ENCODE assay signal across 1 cellular context in the genomic region with DNA sequence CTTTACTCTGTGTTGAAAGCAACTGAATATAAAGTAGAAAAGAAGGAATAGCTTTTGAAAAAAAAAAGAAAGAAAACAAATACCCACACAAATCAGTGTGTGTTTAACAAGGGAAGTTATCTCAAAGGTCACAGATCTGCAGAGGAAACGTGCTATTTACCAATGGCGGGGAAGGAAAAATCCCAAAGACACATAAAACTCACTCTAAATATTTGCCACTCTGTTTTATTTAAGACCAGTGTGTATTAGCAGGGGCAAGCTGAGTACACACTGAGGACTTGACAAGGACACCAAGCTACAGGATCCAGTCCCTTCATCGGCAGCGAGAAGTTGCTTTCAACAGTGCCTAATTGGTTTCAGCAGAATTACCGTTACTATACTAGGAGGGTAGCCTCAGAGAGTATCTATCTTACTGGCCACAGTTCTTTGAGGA.
A peak's percentile ranks its signal among the peaks of the same experiment; 100 is the strongest.
TF ChIP-seq lines count a peak whose summit lies in the region.

No MANE protein-coding gene starts in this region.

TF ChIP-seq in HepG2, 621 proteins besides CTCF, POLR2A, EP300 and RAD21 (continued from another document and continues in another):
- TF ChIP-seq ZNF512 (CRISPR knock-in tag; IDR thresholded peaks at IDR 0.05) (no peak), KLF12 (CRISPR knock-in tag; IDR thresholded peaks at IDR 0.05; ENCODE audit: borderline replicate concordance) (peak; percentile 75; the same call in 1 of the 2 replicates), ZNF670 (CRISPR knock-in tag; IDR thresholded peaks at IDR 0.05; ENCODE audit: borderline replicate concordance) (0 out of 2 replicates have a peak, but pooled peaks have one; percentile 65), FOXJ3 (CRISPR knock-in tag; IDR thresholded peaks at IDR 0.05; ENCODE audit: borderline replicate concordance) (peak; percentile 99), FOXM1 (CRISPR knock-in tag; IDR thresholded peaks at IDR 0.05) (no peak), NCOR1 (IDR thresholded peaks at IDR 0.05; ENCODE audit: borderline replicate concordance, low read length) (peak; percentile 78), ZNF572 (CRISPR knock-in tag; IDR thresholded peaks at IDR 0.05) (no peak), GATA4 (IDR thresholded peaks at IDR 0.05; ENCODE audit: borderline replicate concordance, low read depth) (peak; percentile 99), ZNF124 (CRISPR knock-in tag; IDR thresholded peaks at IDR 0.05) (peak; percentile 68; the same call in 1 of the 2 replicates), HOXA3 (CRISPR knock-in tag; IDR thresholded peaks at IDR 0.05) (peak; percentile 74), ZZZ3 (CRISPR knock-in tag; IDR thresholded peaks at IDR 0.05; ENCODE audit: borderline replicate concordance) (no peak), CCDC6 (CRISPR knock-in tag; IDR thresholded peaks at IDR 0.05) (no peak; the same call in 1 of the 2 replicates), MAFK (conservative IDR thresholded peaks at IDR 0.05 in 1 of 2, IDR thresholded peaks at IDR 0.05 in 1 of 2; ENCODE audit: low read length in 2 of 2) (no peak; a peak in 1 of 4 replicates), KDM4B (CRISPR knock-in tag; IDR thresholded peaks at IDR 0.05) (peak; percentile 83), SMC3 (IDR thresholded peaks at IDR 0.05; ENCODE audit: low read length) (no peak), YY1 (IDR thresholded peaks at IDR 0.05; ENCODE audit: insufficient read depth, insufficient replicate concordance, low read depth, low read length) (peak; percentile 72), TRIM24 (CRISPR knock-in tag; IDR thresholded peaks at IDR 0.05) (no peak), MTA3 (CRISPR knock-in tag; IDR thresholded peaks at IDR 0.05) (no peak), FLYWCH1 (CRISPR knock-in tag; IDR thresholded peaks at IDR 0.05) (no peak), FOXP4 (CRISPR knock-in tag; IDR thresholded peaks at IDR 0.05) (peak; percentile 98), JDP2 (CRISPR knock-in tag; IDR thresholded peaks at IDR 0.05; ENCODE audit: borderline replicate concordance) (no peak), ZBTB21 (CRISPR knock-in tag; IDR thresholded peaks at IDR 0.05) (no peak), KAT7 (CRISPR knock-in tag; IDR thresholded peaks at IDR 0.05; ENCODE audit: borderline replicate concordance) (0 out of 2 replicates have a peak, but pooled peaks have one; percentile 43), CERS6 (CRISPR knock-in tag; IDR thresholded peaks at IDR 0.05) (no peak), REXO4 (CRISPR knock-in tag; IDR thresholded peaks at IDR 0.05; ENCODE audit: borderline replicate concordance) (no peak), ZNF7 (CRISPR knock-in tag; IDR thresholded peaks at IDR 0.05) (no peak), RCOR2 (CRISPR knock-in tag; IDR thresholded peaks at IDR 0.05) (peak; percentile 100), NFYB (CRISPR knock-in tag; IDR thresholded peaks at IDR 0.05) (peak; percentile 35; the same call in 1 of the 2 replicates), ZNF496 (CRISPR knock-in tag; IDR thresholded peaks at IDR 0.05; ENCODE audit: insufficient replicate concordance) (no peak), UBTF (CRISPR knock-in tag; IDR thresholded peaks at IDR 0.05) (no peak), MYC (CRISPR knock-in tag; IDR thresholded peaks at IDR 0.05; ENCODE audit: borderline replicate concordance) (no peak), ZNF230 (CRISPR knock-in tag; IDR thresholded peaks at IDR 0.05) (no peak), CENPT (CRISPR knock-in tag; IDR thresholded peaks at IDR 0.05; ENCODE audit: low read depth) (no peak), KLF9 (CRISPR knock-in tag; IDR thresholded peaks at IDR 0.05; ENCODE audit: low read depth) (no peak), SP5 (CRISPR knock-in tag; IDR thresholded peaks at IDR 0.05; ENCODE audit: borderline replicate concordance, low read depth) (peak; percentile 80), ZNF644 (CRISPR knock-in tag; IDR thresholded peaks at IDR 0.05; ENCODE audit: low read depth) (peak; percentile 64; the same call in 1 of the 2 replicates), ZNF614 (CRISPR knock-in tag; IDR thresholded peaks at IDR 0.05; ENCODE audit: borderline replicate concordance) (peak; percentile 80), ZEB1 (IDR thresholded peaks at IDR 0.05; ENCODE audit: insufficient replicate concordance, low read depth) (no peak), STAG1 (CRISPR knock-in tag; IDR thresholded peaks at IDR 0.05) (0 out of 2 replicates have a peak, but pooled peaks have one; percentile 39), ZMYM3 (CRISPR knock-in tag; IDR thresholded peaks at IDR 0.05) (peak; percentile 80; the same call in 1 of the 2 replicates), ZNF274 (CRISPR knock-in tag; IDR thresholded peaks at IDR 0.05) (no peak), NR2F6 (IDR thresholded peaks at IDR 0.05) (peak; percentile 100), NR2F6 (CRISPR knock-in tag; IDR thresholded peaks at IDR 0.05) (peak; percentile 98), ZFP1 (CRISPR knock-in tag; IDR thresholded peaks at IDR 0.05) (peak; percentile 59; the same call in 1 of the 2 replicates), ZNF296 (CRISPR knock-in tag; conservative IDR thresholded peaks at IDR 0.05) (no peak), NAIF1 (CRISPR knock-in tag; IDR thresholded peaks at IDR 0.05; ENCODE audit: borderline replicate concordance) (peak; percentile 77; the same call in 1 of the 2 replicates), ZNF441 (CRISPR knock-in tag; IDR thresholded peaks at IDR 0.05; ENCODE audit: borderline replicate concordance) (no peak), MEIS1 (CRISPR knock-in tag; IDR thresholded peaks at IDR 0.05; ENCODE audit: borderline replicate concordance) (peak; percentile 28; the same call in 1 of the 2 replicates), ZNF776 (CRISPR knock-in tag; IDR thresholded peaks at IDR 0.05) (no peak), ONECUT2 (CRISPR knock-in tag; IDR thresholded peaks at IDR 0.05) (no peak; the same call in 1 of the 2 replicates), POGK (CRISPR knock-in tag; conservative IDR thresholded peaks at IDR 0.05) (no peak), MXD4 (CRISPR knock-in tag; IDR thresholded peaks at IDR 0.05) (0 out of 2 replicates have a peak, but pooled peaks have one; percentile 56), MXI1 (IDR thresholded peaks at IDR 0.05; ENCODE audit: borderline replicate concordance, low read depth, low read length) (no peak), ZNF550 (CRISPR knock-in tag; IDR thresholded peaks at IDR 0.05; ENCODE audit: borderline replicate concordance) (no peak)
- TF ChIP-seq, protein P1, sequence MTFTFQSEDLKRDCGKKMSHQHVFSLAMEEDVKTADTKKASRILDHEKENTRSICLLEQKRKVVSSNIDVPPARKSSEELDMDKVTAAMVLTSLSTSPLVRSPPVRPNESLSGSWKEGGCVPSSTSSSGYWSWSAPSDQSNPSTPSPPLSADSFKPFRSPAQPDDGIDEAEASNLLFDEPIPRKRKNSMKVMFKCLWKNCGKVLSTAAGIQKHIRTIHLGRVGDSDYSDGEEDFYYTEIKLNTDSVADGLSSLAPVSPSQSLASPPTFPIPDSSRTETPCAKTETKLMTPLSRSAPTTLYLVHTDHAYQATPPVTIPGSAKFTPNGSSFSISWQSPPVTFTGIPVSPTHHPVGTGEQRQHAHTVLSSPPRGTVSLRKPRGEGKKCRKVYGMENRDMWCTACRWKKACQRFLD (CRISPR knock-in tag; IDR thresholded peaks at IDR 0.05; ENCODE audit: borderline replicate concordance), result no peak
- TF ChIP-seq, protein P2, sequence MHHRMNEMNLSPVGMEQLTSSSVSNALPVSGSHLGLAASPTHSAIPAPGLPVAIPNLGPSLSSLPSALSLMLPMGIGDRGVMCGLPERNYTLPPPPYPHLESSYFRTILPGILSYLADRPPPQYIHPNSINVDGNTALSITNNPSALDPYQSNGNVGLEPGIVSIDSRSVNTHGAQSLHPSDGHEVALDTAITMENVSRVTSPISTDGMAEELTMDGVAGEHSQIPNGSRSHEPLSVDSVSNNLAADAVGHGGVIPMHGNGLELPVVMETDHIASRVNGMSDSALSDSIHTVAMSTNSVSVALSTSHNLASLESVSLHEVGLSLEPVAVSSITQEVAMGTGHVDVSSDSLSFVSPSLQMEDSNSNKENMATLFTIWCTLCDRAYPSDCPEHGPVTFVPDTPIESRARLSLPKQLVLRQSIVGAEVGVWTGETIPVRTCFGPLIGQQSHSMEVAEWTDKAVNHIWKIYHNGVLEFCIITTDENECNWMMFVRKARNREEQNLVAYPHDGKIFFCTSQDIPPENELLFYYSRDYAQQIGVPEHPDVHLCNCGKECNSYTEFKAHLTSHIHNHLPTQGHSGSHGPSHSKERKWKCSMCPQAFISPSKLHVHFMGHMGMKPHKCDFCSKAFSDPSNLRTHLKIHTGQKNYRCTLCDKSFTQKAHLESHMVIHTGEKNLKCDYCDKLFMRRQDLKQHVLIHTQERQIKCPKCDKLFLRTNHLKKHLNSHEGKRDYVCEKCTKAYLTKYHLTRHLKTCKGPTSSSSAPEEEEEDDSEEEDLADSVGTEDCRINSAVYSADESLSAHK (CRISPR knock-in tag; IDR thresholded peaks at IDR 0.05; ENCODE audit: borderline replicate concordance), result no peak
- TF ChIP-seq, protein P3, sequence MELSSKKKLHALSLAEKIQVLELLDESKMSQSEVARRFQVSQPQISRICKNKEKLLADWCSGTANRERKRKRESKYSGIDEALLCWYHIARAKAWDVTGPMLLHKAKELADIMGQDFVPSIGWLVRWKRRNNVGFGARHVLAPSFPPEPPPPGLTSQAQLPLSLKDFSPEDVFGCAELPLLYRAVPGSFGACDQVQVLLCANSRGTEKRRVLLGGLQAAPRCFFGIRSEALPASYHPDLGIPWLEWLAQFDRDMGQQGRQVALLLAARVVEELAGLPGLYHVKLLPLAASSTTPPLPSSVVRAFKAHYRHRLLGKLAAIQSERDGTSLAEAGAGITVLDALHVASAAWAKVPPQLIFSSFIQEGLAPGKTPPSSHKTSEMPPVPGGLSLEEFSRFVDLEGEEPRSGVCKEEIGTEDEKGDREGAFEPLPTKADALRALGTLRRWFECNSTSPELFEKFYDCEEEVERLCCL (CRISPR knock-in tag; IDR thresholded peaks at IDR 0.05; ENCODE audit: borderline replicate concordance), result no peak
